In the genomic region with DNA sequence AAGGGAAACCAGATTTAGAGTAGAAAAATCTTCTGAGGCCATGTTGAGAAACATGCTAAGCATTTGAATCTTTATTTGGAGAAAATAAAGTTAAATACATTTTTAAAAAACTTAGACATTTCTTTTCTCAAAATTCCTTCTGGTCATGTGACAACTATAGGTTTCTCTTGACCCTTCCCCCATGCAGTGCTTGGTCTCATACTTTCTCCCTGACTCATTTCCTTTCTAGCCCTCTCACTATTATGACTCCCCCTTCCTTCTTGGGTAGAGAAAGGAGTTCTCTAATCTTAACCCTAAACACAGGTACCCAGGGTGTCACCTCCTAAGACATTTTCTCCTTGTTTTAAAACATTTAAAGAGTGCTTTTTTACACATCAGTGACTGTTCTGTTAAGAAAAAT, we compare ENCODE assay signal across 12 cellular contexts.
A peak's percentile ranks its signal among the peaks of the same experiment; 100 is the strongest.
DNase-seq lines count a peak whose midpoint lies in the region; ATAC-seq, FAIRE-seq and TF ChIP-seq lines count a peak whose summit lies in the region.
"Had no signal": no experiment of that assay in that cellular context is flagged by ENCODE, and none has a peak within 500 bp of the region (broad histone marks: within the 10 kb centered on the region; RNA-seq: fewer than 3 reads in every experiment).

No MANE protein-coding gene starts in this region.

- H3K9me3 Mint-ChIP-seq in glutamatergic neuron (ENCODE audit: unreplicated experiment): no peaks in the 10 kb centered on the region
- H3K9me3 Mint-ChIP-seq in activated T-cell treated with anti-CD3 and anti-CD28 coated beads, Interleukin-2, amount 50 U/mL, for 4 hours: no peaks in the 10 kb centered on the region
- H3K9me3 Mint-ChIP-seq: activated B cell treated with CpG ODN at 0.5 μM for 24 hours; activated T-helper 17 cell treated with anti-CD3 and anti-CD28 coated beads, Interleukin-2, amount 50 U/mL, for 72 hours had no signal

- no peak overlapping the region for H2AK5ac ChIP-seq in mesenchymal stem cell (ENCODE audit: low read length, severe bottlenecking)

- H3K79me1 ChIP-seq in mesenchymal stem cell (replicated peaks; ENCODE audit: low read length, poor library complexity, severe bottlenecking): no peaks in the 10 kb centered on the region

- no peaks in the 10 kb centered on the region for H3K4me1 Mint-ChIP-seq in glutamatergic neuron (ENCODE audit: low read depth, unreplicated experiment)
- no peaks in the 10 kb centered on the region for H3K4me1 Mint-ChIP-seq in activated T-cell treated with anti-CD3 and anti-CD28 coated beads, Interleukin-2, amount 50 U/mL, for 4 hours (ENCODE audit: low read depth)
- H3K4me1 Mint-ChIP-seq: activated B cell treated with CpG ODN at 0.5 μM for 24 hours; activated T-helper 17 cell treated with anti-CD3 and anti-CD28 coated beads, Interleukin-2, amount 50 U/mL, for 72 hours had no signal

- H3K36me3 ChIP-seq in MM.1S (replicated peaks; ENCODE audit: insufficient read depth, low read length) (no peaks in the 10 kb centered on the region), bronchial epithelial cell (ENCODE audit: control insufficient read depth, insufficient read depth, low read length) (no peaks in the 10 kb centered on the region), mesenchymal stem cell (ENCODE audit: control insufficient read depth in 1 of 2, insufficient read depth in 2 of 2, low read depth in 1 of 2, low read length in 2 of 2) (no peaks in the 10 kb centered on the region)

- H3K23ac ChIP-seq in mesenchymal stem cell (ENCODE audit: low read length in 2 of 2): no peak overlapping the region

- peak; percentile 53 for ATAC-seq in GM18502 (IDR thresholded peaks at IDR 0.05; ENCODE audit: poor library complexity, unreplicated experiment)
- ATAC-seq in activated T-cell treated with anti-CD3 and anti-CD28 coated beads, Interleukin-2, amount 50 U/mL, for 4 hours: no peak
- ATAC-seq: activated T-helper 17 cell treated with anti-CD3 and anti-CD28 coated beads, Interleukin-2, amount 50 U/mL, for 72 hours; sciatic nerve had no signal

- H3K18ac ChIP-seq in mesenchymal stem cell (ENCODE audit: low read depth in 1 of 2, low read length in 2 of 2): no peak overlapping the region

- H3K27me3 ChIP-seq in MM.1S (replicated peaks; ENCODE audit: insufficient read depth, low read length) (no peaks in the 10 kb centered on the region), bronchial epithelial cell (ENCODE audit: control insufficient read depth, insufficient read depth, low read length) (no peaks in the 10 kb centered on the region), mesenchymal stem cell (ENCODE audit: control insufficient read depth in 1 of 2, insufficient read depth in 1 of 2, low read length in 2 of 2) (no peaks in the 10 kb centered on the region)

- no peak overlapping the region for H2BK5ac ChIP-seq in mesenchymal stem cell (ENCODE audit: low read depth, low read length, poor library complexity, severe bottlenecking)

- no peak overlapping the region for H3K9ac ChIP-seq in MM.1S (ENCODE audit: low read length)
- no peak overlapping the region for H3K9ac ChIP-seq in mesenchymal stem cell (ENCODE audit: low read length)

- no peaks in the 10 kb centered on the region for H3K4me1 ChIP-seq in MM.1S (ENCODE audit: low read length)
- peaks cover 4% of the 10 kb centered on the region for H3K4me1 ChIP-seq in mesenchymal stem cell (ENCODE audit: control insufficient read depth, insufficient read depth, low read depth, low read length)

- H3K4me3 ChIP-seq in MM.1S (ENCODE audit: low read length) (no peak overlapping the region), bronchial epithelial cell (ENCODE audit: low read depth, low read length) (no peak overlapping the region), mesenchymal stem cell (ENCODE audit: insufficient read depth in 1 of 2, low read depth in 1 of 2, low read length in 2 of 2) (no peak overlapping the region)

- no peaks in the 10 kb centered on the region for H3K79me2 ChIP-seq in MM.1S (ENCODE audit: low read length)

- H4K8ac ChIP-seq in mesenchymal stem cell (ENCODE audit: low read length): no peak overlapping the region

- H2AFZ ChIP-seq in MM.1S (ENCODE audit: low read length) (no peak overlapping the region), mesenchymal stem cell (ENCODE audit: low read depth, low read length) (no peak overlapping the region)

- H2BK120ac ChIP-seq in mesenchymal stem cell (ENCODE audit: low read depth, low read length): no peak overlapping the region

- H3K4me2 ChIP-seq in MM.1S (ENCODE audit: low read depth, low read length) (no peak overlapping the region), mesenchymal stem cell (ENCODE audit: low read length, poor library complexity, severe bottlenecking) (no peak overlapping the region)

- H4K91ac ChIP-seq in mesenchymal stem cell (ENCODE audit: low read length): no peak overlapping the region

- H3K9me3 ChIP-seq in MM.1S (replicated peaks; ENCODE audit: insufficient read depth, low read length) (no peaks in the 10 kb centered on the region), mesenchymal stem cell (ENCODE audit: control insufficient read depth, low read length) (no peaks in the 10 kb centered on the region)

- H2BK15ac ChIP-seq in mesenchymal stem cell (ENCODE audit: low read depth, poor library complexity, severe bottlenecking): no peak overlapping the region

- no peak overlapping the region for H3K14ac ChIP-seq in mesenchymal stem cell (ENCODE audit: low read length in 2 of 2)

- H3K27ac ChIP-seq in MM.1S (ENCODE audit: low read length) (no peak overlapping the region), mesenchymal stem cell (ENCODE audit: low read length, poor library complexity, severe bottlenecking) (peak overlapping the region; percentile 68)

- H3K27me3 Mint-ChIP-seq in glutamatergic neuron (ENCODE audit: unreplicated experiment): no peaks in the 10 kb centered on the region
- peaks cover 7% of the 10 kb centered on the region for H3K27me3 Mint-ChIP-seq in activated T-cell treated with anti-CD3 and anti-CD28 coated beads, Interleukin-2, amount 50 U/mL, for 4 hours (ENCODE audit: low read depth)
- H3K27me3 Mint-ChIP-seq: activated B cell treated with CpG ODN at 0.5 μM for 24 hours had no signal

- peak; percentile 17 for DNase-seq in MM.1S
- DNase-seq in bronchial epithelial cell (ENCODE audit: low read depth): peak; percentile 61
- peak; percentile 38 for DNase-seq in mesenchymal stem cell
- DNase-seq in glutamatergic neuron: no peak
- DNase-seq in mucosa of gallbladder (ENCODE audit: low spot score): no peak
- no peak for DNase-seq in activated CD4-positive, CD25-positive, alpha-beta regulatory T cell (lab: John Stamatoyannopoulos, UW)
- DNase-seq in activated T-cell treated with anti-CD3 and anti-CD28 coated beads, Interleukin-2, amount 50 U/mL, for 4 hours: no peak
- DNase-seq: activated B cell treated with CpG ODN at 0.5 μM for 24 hours, head of caudate nucleus had no signal

- H3F3A ChIP-seq in MM.1S (ENCODE audit: insufficient read depth, low read length): no peaks in the 10 kb centered on the region

- H3K27ac Mint-ChIP-seq in glutamatergic neuron (ENCODE audit: unreplicated experiment): no peak overlapping the region
- H3K27ac Mint-ChIP-seq: activated B cell treated with CpG ODN at 0.5 μM for 24 hours; activated T-helper 17 cell treated with anti-CD3 and anti-CD28 coated beads, Interleukin-2, amount 50 U/mL, for 72 hours had no signal

- H3K4me3 Mint-ChIP-seq in glutamatergic neuron (ENCODE audit: unreplicated experiment): no peak overlapping the region
- no peak overlapping the region for H3K4me3 Mint-ChIP-seq in activated T-cell treated with anti-CD3 and anti-CD28 coated beads, Interleukin-2, amount 50 U/mL, for 4 hours
- H3K4me3 Mint-ChIP-seq: activated B cell treated with CpG ODN at 0.5 μM for 24 hours; activated T-helper 17 cell treated with anti-CD3 and anti-CD28 coated beads, Interleukin-2, amount 50 U/mL, for 72 hours had no signal

- no peaks in the 10 kb centered on the region for H3K36me3 Mint-ChIP-seq in glutamatergic neuron (ENCODE audit: unreplicated experiment)
- H3K36me3 Mint-ChIP-seq in activated T-cell treated with anti-CD3 and anti-CD28 coated beads, Interleukin-2, amount 50 U/mL, for 4 hours (ENCODE audit: insufficient read depth): no peaks in the 10 kb centered on the region

- no peaks in the 10 kb centered on the region for H4K20me1 ChIP-seq in MM.1S (ENCODE audit: insufficient read depth, low read length)

- FAIRE-seq in bronchial epithelial cell (lab: Jason Lieb, UNC): no peak

- H3K4ac ChIP-seq in mesenchymal stem cell (ENCODE audit: low read depth in 1 of 2, low read length in 2 of 2): no peak overlapping the region

- no peaks in the 10 kb centered on the region for H3K9me2 ChIP-seq in MM.1S (replicated peaks; ENCODE audit: insufficient read depth, low read length)

- no peak for TF ChIP-seq CTCF in MM.1S (IDR thresholded peaks at IDR 0.05; ENCODE audit: low read length)
- TF ChIP-seq CTCF in bronchial epithelial cell (IDR thresholded peaks at IDR 0.05; ENCODE audit: insufficient read depth, low read length, severe bottlenecking): no peak
- TF ChIP-seq CTCF in glutamatergic neuron (IDR thresholded peaks at IDR 0.05; ENCODE audit: partially characterized antibody, unreplicated experiment): no peak

- H2BK12ac ChIP-seq in mesenchymal stem cell (ENCODE audit: low read length in 2 of 2): no peak overlapping the region

Comparison
In these comparisons a context has a peak if more than half of its experiments do, and no peak if none do; other contexts are left out.
1. DNase-seq: peak in MM.1S (single experiment), bronchial epithelial cell (single experiment) and mesenchymal stem cell (single experiment); none in glutamatergic neuron (single experiment), mucosa of gallbladder (single experiment), activated CD4-positive, CD25-positive, alpha-beta regulatory T cell (0 of 4) and activated T-cell treated with anti-CD3 and anti-CD28 coated beads, Interleukin-2, amount 50 U/mL, for 4 hours (single experiment).